In genomic region chr6:148471624-148472494, GRCh38 we compare ENCODE assay signal across 13 cellular contexts.
DNase-seq lines count a peak whose midpoint lies in the region; ATAC-seq and TF ChIP-seq lines count a peak whose summit lies in the region.
"Had no signal": no experiment of that assay in that cellular context is flagged by ENCODE, and none has a peak within 500 bp of the region (broad histone marks: within the 10 kb centered on the region; RNA-seq: fewer than 3 reads in every experiment).

No MANE protein-coding gene starts in this region.

- H3K27ac Mint-ChIP-seq in GM23338, result no peak overlapping the region; the same call in 1 of the 2 replicates

- no peaks in the 10 kb centered on the region for H3K9me3 Mint-ChIP-seq in GM23338

- H3K79me2 ChIP-seq in GM23338 (replicated peaks; ENCODE audit: insufficient read depth), result no peaks in the 10 kb centered on the region

- no peak for TF ChIP-seq EP300 in esophagus muscularis mucosa (IDR thresholded peaks at IDR 0.05)

- H2AFZ ChIP-seq in GM23338, result no peak overlapping the region

- TF ChIP-seq POLR2A in esophagus muscularis mucosa (IDR thresholded peaks at IDR 0.05; ENCODE audit: low read depth) (no peak), spleen (IDR thresholded peaks at IDR 0.05) (no peak)

- no peaks in the 10 kb centered on the region for H3K27me3 Mint-ChIP-seq in GM23338 (ENCODE audit: insufficient read depth, low read depth, poor library complexity)

- H3K4me1 ChIP-seq in GM23338 (ENCODE audit: insufficient read depth) (peaks cover 30% of the 10 kb centered on the region), esophagus muscularis mucosa (peaks cover 6 to 12% (median 7%) of the 10 kb centered on the region in 4 donors), lower lobe of right lung (no peaks in the 10 kb centered on the region), spleen (no peaks in the 10 kb centered on the region)
- H3K4me1 ChIP-seq: BE2C had no signal

- H3F3A ChIP-seq in GM23338 (replicated peaks; ENCODE audit: low read depth), result no peaks in the 10 kb centered on the region

- DNase-seq in GM23338 (ENCODE audit: low spot score) (no peak), esophagus muscularis mucosa (ENCODE audit: extremely low spot score) (peak; percentile 91), lower lobe of right lung (no peak), smooth muscle cell of the brain vasculature (ENCODE audit: low read depth, low spot score) (peak; percentile 39), globus pallidus (ENCODE audit: low spot score) (no peak), spleen (no peak)
- DNase-seq in effector CD8-positive, alpha-beta T cell (lab: John Stamatoyannopoulos, UW), result no peak
- DNase-seq: BE2C, cerebellar nuclear complex, mesendoderm, PC-3, T-helper 2 cell had no signal

- ATAC-seq in GM23338 (no peak), lower lobe of right lung (peak in 1 of 2 donors; percentile 39), HG02610 (IDR thresholded peaks at IDR 0.05; ENCODE audit: unreplicated experiment) (no peak)
- ATAC-seq: PC-3 had no signal

- H3K4me3 Mint-ChIP-seq in GM23338, result no peak overlapping the region

- no peak for TF ChIP-seq CTCF in GM23338 (conservative IDR thresholded peaks at IDR 0.05; ENCODE audit: low read depth in 2 of 2)
- TF ChIP-seq CTCF in esophagus muscularis mucosa (IDR thresholded peaks at IDR 0.05), result no peak
- no peak for TF ChIP-seq CTCF in lower lobe of right lung (IDR thresholded peaks at IDR 0.05)
- TF ChIP-seq CTCF in spleen (IDR thresholded peaks at IDR 0.05 in 8 of 11, conservative IDR thresholded peaks at IDR 0.05 in 3 of 11), result no peak

- peaks cover 8% of the 10 kb centered on the region; the same call in 1 of the 2 replicates for H4K20me1 ChIP-seq in GM23338 (replicated peaks; ENCODE audit: insufficient read depth)

- H3K4me1 Mint-ChIP-seq in GM23338, result peaks cover 30% of the 10 kb centered on the region

- WGBS in esophagus muscularis mucosa, result 74% methylated on average over 15 of the region's 15 CpGs
- 81 to 92% (median 87%) methylated on average over 15 of the region's 15 CpGs for WGBS in spleen, 5 donors

- H3K4me3 ChIP-seq in GM23338, result no peak overlapping the region
- H3K4me3 ChIP-seq in esophagus muscularis mucosa, result no peak overlapping the region
- H3K4me3 ChIP-seq in lower lobe of right lung, result no peak overlapping the region
- H3K4me3 ChIP-seq in spleen, result no peak overlapping the region

- H3K9me3 ChIP-seq in esophagus muscularis mucosa (no peaks in the 10 kb centered on the region), lower lobe of right lung (no peaks in the 10 kb centered on the region), spleen (no peaks in the 10 kb centered on the region)
- H3K9me3 ChIP-seq: BE2C had no signal

- H3K9me2 ChIP-seq in GM23338 (ENCODE audit: insufficient read depth), result no peaks in the 10 kb centered on the region; the same call in 1 of the 2 replicates

- H3K27ac ChIP-seq in GM23338 (ENCODE audit: low read depth) (0 out of 2 replicates have a peak overlapping the region, but pooled peaks have one; percentile 28), esophagus muscularis mucosa (replicated peaks in 1 of 4) (peak overlapping the region; percentile 33 to 49 (median 38)), lower lobe of right lung (peak overlapping the region; percentile 53), spleen (no peak overlapping the region)

- peaks cover 42% of the 10 kb centered on the region; the same call in 2 of the 3 replicates for H3K36me3 Mint-ChIP-seq in GM23338 (ENCODE audit: low read depth)

- intact Hi-C loops in esophagus muscularis mucosa (cut with DNase I), result no loop called here
- intact Hi-C loops in lower lobe of right lung (cut with DNase I), result no loop called here
- intact Hi-C loops in spleen (cut with DNase I; ENCODE audit: low total_unique reads), result no loop called here

- no peaks in the 10 kb centered on the region for H3K27me3 ChIP-seq in GM23338 (ENCODE audit: insufficient read depth)
- no peaks in the 10 kb centered on the region for H3K27me3 ChIP-seq in esophagus muscularis mucosa
- no peaks in the 10 kb centered on the region for H3K27me3 ChIP-seq in lower lobe of right lung (ENCODE audit: low read depth)
- H3K27me3 ChIP-seq in spleen (replicated peaks in 1 of 7), result peaks cover 0 to 4% (median 0%) of the 10 kb centered on the region in 7 donors

- no peaks in the 10 kb centered on the region for H3K36me3 ChIP-seq in GM23338 (ENCODE audit: insufficient read depth)
- H3K36me3 ChIP-seq in esophagus muscularis mucosa, result peaks cover 5 to 48% (median 26%) of the 10 kb centered on the region in 4 donors
- peaks cover 44% of the 10 kb centered on the region for H3K36me3 ChIP-seq in lower lobe of right lung
- peaks cover 0 to 35% (median 0%) of the 10 kb centered on the region in 6 donors for H3K36me3 ChIP-seq in spleen
- H3K36me3 ChIP-seq: BE2C had no signal

- H3K4me2 ChIP-seq in GM23338, result 0 out of 2 replicates have a peak overlapping the region, but pooled peaks have one; percentile 12

TF ChIP-seq in GM23338, 12 proteins besides CTCF, POLR2A, EP300 and RAD21 (continues in another document):
- TF ChIP-seq EZH2 (IDR thresholded peaks at IDR 0.05; ENCODE audit: low read depth, unreplicated experiment) (no peak), EZH2phosphoT487 (IDR thresholded peaks at IDR 0.05; ENCODE audit: unreplicated experiment) (no peak), POLR2AphosphoS5 (IDR thresholded peaks at IDR 0.05; ENCODE audit: low read depth) (no peak), CREB1 (CRISPR knock-in tag; IDR thresholded peaks at IDR 0.05; ENCODE audit: low read depth) (no peak), ZNF462 (CRISPR knock-in tag; IDR thresholded peaks at IDR 0.05) (no peak)

Comparison
In these comparisons a context has a peak if more than half of its experiments do, and no peak if none do; other contexts are left out.
1. DNase-seq: peak in esophagus muscularis mucosa (single experiment) and smooth muscle cell of the brain vasculature (single experiment); none in GM23338 (single experiment), lower lobe of right lung (single experiment), effector CD8-positive, alpha-beta T cell (single experiment), globus pallidus (single experiment) and spleen (single experiment).
2. H3K27ac ChIP-seq: peak in GM23338 (single experiment), esophagus muscularis mucosa (4 of 4) and lower lobe of right lung (single experiment); none in spleen (0 of 8).